ENCODE assay signal across 9 cellular contexts in genomic region chr12:124786065-124786964, GRCh38.
DNase-seq lines count a peak whose midpoint lies in the region; ATAC-seq and TF ChIP-seq lines count a peak whose summit lies in the region.
"Had no signal": no experiment of that assay in that cellular context is flagged by ENCODE, and none has a peak within 500 bp of the region (broad histone marks: within the 10 kb centered on the region; RNA-seq: fewer than 3 reads in every experiment).

No MANE protein-coding gene starts in this region.

- POLR2A ChIA-PET in activated CD4-positive, alpha-beta T cell treated with anti-CD3 and anti-CD28 coated beads, Interleukin-2, amount 10 ng/mL, durations not matched to agents 7 days and 5 days (lab: Charles Lee), result no interaction called here

- peak overlapping the region in 3 of 4 donors; percentile 26 to 47 (median 42) for H3K4me3 ChIP-seq in upper lobe of left lung

- peak; percentile 33 for DNase-seq in DMS 273 (lab: John Stamatoyannopoulos, UW; ENCODE audit: unreplicated experiment)
- DNase-seq in DMS 273 treated with DMSO at 0.1 percent for 48 hours (lab: John Stamatoyannopoulos, UW), result no peak
- DNase-seq in ecto neural progenitor cell (ENCODE audit: low spot score), result peak; percentile 93
- no peak for DNase-seq in left lobe of liver (ENCODE audit: low spot score)
- peak in 1 of 2 donors; percentile 92 for DNase-seq in upper lobe of left lung
- no peak for DNase-seq in activated CD8-positive, alpha-beta memory T cell treated with anti-CD3 and anti-CD28 coated beads, Interleukin-2, amount 10 ng/mL, durations not matched to agents 7 days and 5 days
- no peak for DNase-seq in activated CD4-positive, alpha-beta T cell treated with anti-CD3 and anti-CD28 coated beads, Interleukin-2, amount 10 ng/mL, durations not matched to agents 7 days and 5 days

- WGBS in upper lobe of left lung, 2 donors, result 57 to 82% methylated on average over 15 to 31 of the region's 31 CpGs

- peak; percentile 45 for ATAC-seq in left lobe of liver
- peak; percentile 92 to 93 for ATAC-seq in upper lobe of left lung (ENCODE audit: low FRiP score in 2 of 2)
- ATAC-seq in GM21360 (IDR thresholded peaks at IDR 0.05; ENCODE audit: unreplicated experiment), result no peak
- no peak for ATAC-seq in activated CD8-positive, alpha-beta memory T cell treated with anti-CD3 and anti-CD28 coated beads, Interleukin-2, amount 10 ng/mL, durations not matched to agents 7 days and 5 days

- peaks cover 0 to 6% (median 0%) of the 10 kb centered on the region in 4 donors for H3K4me1 ChIP-seq in upper lobe of left lung

- H3K4me1 Mint-ChIP-seq in activated CD8-positive, alpha-beta memory T cell treated with anti-CD3 and anti-CD28 coated beads, Interleukin-2, amount 10 ng/mL, durations not matched to agents 7 days and 5 days, result no peaks in the 10 kb centered on the region
- H3K4me1 Mint-ChIP-seq in activated CD4-positive, alpha-beta T cell treated with anti-CD3 and anti-CD28 coated beads, Interleukin-2, amount 10 ng/mL, durations not matched to agents 7 days and 5 days, result no peaks in the 10 kb centered on the region

- no peak overlapping the region for H3K4me3 Mint-ChIP-seq in activated CD8-positive, alpha-beta memory T cell treated with anti-CD3 and anti-CD28 coated beads, Interleukin-2, amount 10 ng/mL, durations not matched to agents 7 days and 5 days
- H3K4me3 Mint-ChIP-seq in activated CD4-positive, alpha-beta T cell treated with anti-CD3 and anti-CD28 coated beads, Interleukin-2, amount 10 ng/mL, durations not matched to agents 7 days and 5 days, result no peak overlapping the region

- no peaks in the 10 kb centered on the region for H3K27me3 ChIP-seq in upper lobe of left lung

- no peaks in the 10 kb centered on the region for H3K9me3 Mint-ChIP-seq in activated CD8-positive, alpha-beta memory T cell treated with anti-CD3 and anti-CD28 coated beads, Interleukin-2, amount 10 ng/mL, durations not matched to agents 7 days and 5 days (ENCODE audit: low read depth)
- no peaks in the 10 kb centered on the region for H3K9me3 Mint-ChIP-seq in activated CD4-positive, alpha-beta T cell treated with anti-CD3 and anti-CD28 coated beads, Interleukin-2, amount 10 ng/mL, durations not matched to agents 7 days and 5 days

- TF ChIP-seq POLR2A in upper lobe of left lung (IDR thresholded peaks at IDR 0.05), result no peak

- peaks cover 0 to 18% (median 1%) of the 10 kb centered on the region in 4 donors for H3K36me3 ChIP-seq in upper lobe of left lung

- H3K27ac ChIP-seq in upper lobe of left lung, result no peak overlapping the region
- H3K27ac ChIP-seq: 22Rv1 had no signal

- peaks cover 1% of the 10 kb centered on the region for H3K36me3 Mint-ChIP-seq in activated CD8-positive, alpha-beta memory T cell treated with anti-CD3 and anti-CD28 coated beads, Interleukin-2, amount 10 ng/mL, durations not matched to agents 7 days and 5 days
- H3K36me3 Mint-ChIP-seq in activated CD4-positive, alpha-beta T cell treated with anti-CD3 and anti-CD28 coated beads, Interleukin-2, amount 10 ng/mL, durations not matched to agents 7 days and 5 days (ENCODE audit: low read depth), result no peaks in the 10 kb centered on the region

- no peaks in the 10 kb centered on the region for H3K27me3 Mint-ChIP-seq in activated CD8-positive, alpha-beta memory T cell treated with anti-CD3 and anti-CD28 coated beads, Interleukin-2, amount 10 ng/mL, durations not matched to agents 7 days and 5 days
- H3K27me3 Mint-ChIP-seq in activated CD4-positive, alpha-beta T cell treated with anti-CD3 and anti-CD28 coated beads, Interleukin-2, amount 10 ng/mL, durations not matched to agents 7 days and 5 days, result no peaks in the 10 kb centered on the region

- TF ChIP-seq EP300 in upper lobe of left lung (IDR thresholded peaks at IDR 0.05), result no peak

- CTCF ChIA-PET in activated CD8-positive, alpha-beta memory T cell treated with anti-CD3 and anti-CD28 coated beads, Interleukin-2, amount 10 ng/mL, durations not matched to agents 7 days and 5 days (lab: Charles Lee), result no interaction called here
- CTCF ChIA-PET in activated CD4-positive, alpha-beta T cell treated with anti-CD3 and anti-CD28 coated beads, Interleukin-2, amount 10 ng/mL, durations not matched to agents 7 days and 5 days (lab: Charles Lee), result no interaction called here

- TF ChIP-seq CTCF in upper lobe of left lung (IDR thresholded peaks at IDR 0.05), result no peak

- no peaks in the 10 kb centered on the region for H3K9me3 ChIP-seq in upper lobe of left lung

- no peak overlapping the region for H3K27ac Mint-ChIP-seq in activated CD8-positive, alpha-beta memory T cell treated with anti-CD3 and anti-CD28 coated beads, Interleukin-2, amount 10 ng/mL, durations not matched to agents 7 days and 5 days
- H3K27ac Mint-ChIP-seq in activated CD4-positive, alpha-beta T cell treated with anti-CD3 and anti-CD28 coated beads, Interleukin-2, amount 10 ng/mL, durations not matched to agents 7 days and 5 days, result no peak overlapping the region

Comparison
In these comparisons a context has a peak if more than half of its experiments do, and no peak if none do; other contexts are left out.
1. DNase-seq: peak in DMS 273 (single experiment) and ecto neural progenitor cell (single experiment); none in DMS 273 treated with DMSO at 0.1 percent for 48 hours (single experiment), left lobe of liver (single experiment), activated CD8-positive, alpha-beta memory T cell treated with anti-CD3 and anti-CD28 coated beads, Interleukin-2, amount 10 ng/mL, durations not matched to agents 7 days and 5 days (single experiment) and activated CD4-positive, alpha-beta T cell treated with anti-CD3 and anti-CD28 coated beads, Interleukin-2, amount 10 ng/mL, durations not matched to agents 7 days and 5 days (single experiment).
2. ATAC-seq: peak in left lobe of liver (single experiment) and upper lobe of left lung (2 of 2); none in GM21360 (single experiment) and activated CD8-positive, alpha-beta memory T cell treated with anti-CD3 and anti-CD28 coated beads, Interleukin-2, amount 10 ng/mL, durations not matched to agents 7 days and 5 days (single experiment).